27 cellular contexts compared by ENCODE assay signal in the genomic region with DNA sequence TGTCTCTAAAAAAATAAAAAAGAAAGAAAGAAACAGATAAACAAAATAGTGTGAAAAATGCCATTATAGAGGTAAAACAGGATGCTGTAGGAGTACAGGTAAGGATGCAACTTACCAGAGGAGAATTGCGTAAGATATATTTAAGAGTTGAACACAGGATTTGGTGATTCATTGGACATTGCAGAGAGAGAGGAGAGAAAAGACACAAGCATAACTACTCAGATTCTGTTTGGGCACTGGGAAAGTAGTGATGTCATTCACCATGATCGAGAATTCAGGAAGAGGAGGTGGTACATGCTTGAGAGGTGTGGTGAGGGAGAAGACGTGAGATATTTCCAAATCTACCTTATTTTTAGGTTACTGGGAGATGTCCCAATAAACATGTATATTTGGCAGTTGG.
"Had no signal": no experiment of that assay in that cellular context is flagged by ENCODE, and none has a peak within 500 bp of the region (broad histone marks: within the 10 kb centered on the region; RNA-seq: fewer than 3 reads in every experiment).

No MANE protein-coding gene starts in this region.

- H3K79me2 ChIP-seq: parathyroid adenoma had no signal

- H3K4me3 ChIP-seq: colonic mucosa, esophagus squamous epithelium, lung, neural progenitor cell, smooth muscle cell, suprapubic skin, transverse colon, upper lobe of right lung, uterus had no signal

- DNase-seq: colonic mucosa; effector CD8-positive, alpha-beta T cell; endodermal cell; erythroblast; esophagus squamous epithelium; hypothalamus; left ventricle myocardium superior; mesenchymal stem cell; midbrain; naive thymus-derived CD4-positive, alpha-beta T cell; stimulated activated CD4-positive, alpha-beta T cell treated with anti-CD3 and anti-CD28 coated beads, Interleukin-12 subunit alpha, Interleukin-12 subunit beta, amount 100 ng/mL, for 4 hours; stimulated activated CD4-positive, alpha-beta T cell treated with anti-CD3 and anti-CD28 coated beads, Interleukin-1b, Interleukin-23, amount 100 ng/mL, for 48 hours; stimulated activated CD4-positive, alpha-beta T cell treated with anti-CD3 and anti-CD28 coated beads, Interleukin-4, amount 100 ng/mL, for 1 hour; stimulated activated CD8-positive, alpha-beta memory T cell treated with anti-CD3 and anti-CD28 coated beads, Interleukin-4, amount 100 ng/mL, for 48 hours; stimulated activated naive CD4-positive, alpha-beta T cell; stimulated activated naive CD8-positive, alpha-beta T cell treated with anti-CD3 and anti-CD28 coated beads, Interleukin-15, amount 100 ng/mL, for 72 hours; transverse colon; upper lobe of right lung; uterus had no signal

- H3K9me3 ChIP-seq: colonic mucosa, esophagus squamous epithelium, suprapubic skin, transverse colon, upper lobe of right lung, uterus had no signal

- FAIRE-seq: frontal cortex, keratinocyte had no signal

- H3K27ac ChIP-seq: colonic mucosa, esophagus squamous epithelium, neural progenitor cell, parathyroid adenoma, suprapubic skin, transverse colon, upper lobe of right lung, uterus had no signal

- H3K4me2 ChIP-seq: neural progenitor cell, smooth muscle cell had no signal

- ATAC-seq: left ventricle myocardium superior; naive thymus-derived CD4-positive, alpha-beta T cell; sciatic nerve; stimulated activated naive CD8-positive, alpha-beta T cell treated with anti-CD3 and anti-CD28 coated beads, Interleukin-15, amount 100 ng/mL, for 72 hours; upper lobe of right lung had no signal

- H3K36me3 ChIP-seq: colonic mucosa, transverse colon, upper lobe of right lung, uterus had no signal

- H3K4me1 ChIP-seq: colonic mucosa, esophagus squamous epithelium, neural progenitor cell, parathyroid adenoma, suprapubic skin, transverse colon, upper lobe of right lung, uterus had no signal

- H3K27me3 ChIP-seq: colonic mucosa, esophagus squamous epithelium, neural progenitor cell, suprapubic skin, transverse colon, upper lobe of right lung, uterus had no signal

- H3K9ac ChIP-seq: neural progenitor cell, parathyroid adenoma had no signal

- H2AFZ ChIP-seq: neural progenitor cell, parathyroid adenoma had no signal
